12 cellular contexts compared by ENCODE assay signal in genomic region chr4:113539408-113539807, GRCh38.
DNase-seq lines count a peak whose midpoint lies in the region; ATAC-seq and TF ChIP-seq lines count a peak whose summit lies in the region.
"Had no signal": no experiment of that assay in that cellular context is flagged by ENCODE, and none has a peak within 500 bp of the region (broad histone marks: within the 10 kb centered on the region; RNA-seq: fewer than 3 reads in every experiment).

No MANE protein-coding gene starts in this region.

- TF ChIP-seq CTCF in osteoblast (IDR thresholded peaks at IDR 0.05; ENCODE audit: extremely low read depth, low read depth, low read length) (no peak), ascending aorta (IDR thresholded peaks at IDR 0.05) (no peak), A673 (conservative IDR thresholded peaks at IDR 0.05; ENCODE audit: low read depth, low read length) (no peak)

- no peak for DNase-seq in activated CD4-positive, alpha-beta T cell treated with anti-CD3 and anti-CD28 coated beads, Interleukin-2, amount 10 ng/mL, durations not matched to agents 24 days and 14 days
- no peak for DNase-seq in activated CD4-positive, alpha-beta T cell treated with anti-CD3 and anti-CD28 coated beads, Interleukin-2, amount 50 U/mL, for 4 hours
- peak; percentile 2 for DNase-seq in T1000 (lab: John Stamatoyannopoulos, UW)
- DNase-seq in osteoblast (ENCODE audit: insufficient read length, low spot score, missing footprints), result peak; percentile 22
- no peak for DNase-seq in ascending aorta (ENCODE audit: low spot score in 2 of 2)
- no peak for DNase-seq in A673 (ENCODE audit: low spot score)
- DNase-seq in NCI-H187 treated with DMSO at 0.1 percent for 48 hours (lab: John Stamatoyannopoulos, UW), result no peak
- DNase-seq: naive B cell, NCI-H1105 had no signal

- H3K4me2 ChIP-seq in osteoblast (ENCODE audit: insufficient read depth, low read length), result no peak overlapping the region
- H3K4me2 ChIP-seq: GM23338 had no signal

- H3K36me3 ChIP-seq in osteoblast (ENCODE audit: insufficient read depth, low read length), result peaks cover 5% of the 10 kb centered on the region
- H3K36me3 ChIP-seq in ascending aorta, result no peaks in the 10 kb centered on the region
- H3K36me3 ChIP-seq in A673 (ENCODE audit: insufficient read depth, low read length, poor library complexity, severe bottlenecking), result no peaks in the 10 kb centered on the region

- intact Hi-C loops in activated CD4-positive, alpha-beta T cell treated with anti-CD3 and anti-CD28 coated beads, Interleukin-2, amount 10 ng/mL, durations not matched to agents 24 days and 14 days (cut with micrococcal nuclease), result loop anchor here (1.0 kb wide), 6 partner anchors 8 to 144 kb away; no protein-coding TSS in a partner anchor
- intact Hi-C loops in ascending aorta (cut with DNase I) (no loop called here), A673 (cut with micrococcal nuclease; ENCODE audit: unreplicated experiment) (no loop called here)

- H3K9me3 ChIP-seq in osteoblast (ENCODE audit: low read depth, low read length) (no peaks in the 10 kb centered on the region), ascending aorta (no peaks in the 10 kb centered on the region), A673 (ENCODE audit: low read depth, low read length, poor library complexity, severe bottlenecking) (no peaks in the 10 kb centered on the region)

- peaks cover 36% of the 10 kb centered on the region for H3K36me3 Mint-ChIP-seq in activated CD4-positive, alpha-beta T cell treated with anti-CD3 and anti-CD28 coated beads, Interleukin-2, amount 10 ng/mL, durations not matched to agents 24 days and 14 days (ENCODE audit: low read depth)

- H3K4me1 ChIP-seq in osteoblast (ENCODE audit: insufficient read depth, low read length), result peaks cover 32% of the 10 kb centered on the region
- H3K4me1 ChIP-seq in ascending aorta, result peaks cover 0 to 11% of the 10 kb centered on the region in 2 donors
- H3K4me1 ChIP-seq in A673 (ENCODE audit: insufficient read depth, low read length, poor library complexity, severe bottlenecking), result no peaks in the 10 kb centered on the region

- H4K20me1 ChIP-seq in osteoblast (ENCODE audit: insufficient read depth, low read length), result no peaks in the 10 kb centered on the region

- peak overlapping the region; percentile 27 for H3K27ac ChIP-seq in osteoblast (ENCODE audit: low read depth, low read length)
- peak overlapping the region in 1 of 2 donors; percentile 34 for H3K27ac ChIP-seq in ascending aorta
- no peak overlapping the region for H3K27ac ChIP-seq in A673 (ENCODE audit: low read depth, low read length, poor library complexity, severe bottlenecking)
- H3K27ac ChIP-seq: VCaP had no signal

- H3K4me3 ChIP-seq in osteoblast (ENCODE audit: insufficient read depth, low read length) (no peak overlapping the region), ascending aorta (no peak overlapping the region), A673 (ENCODE audit: low read depth, low read length, poor library complexity, severe bottlenecking) (no peak overlapping the region)
- H3K4me3 ChIP-seq: GM23338 had no signal

- peaks cover 30% of the 10 kb centered on the region for H3K4me1 Mint-ChIP-seq in activated CD4-positive, alpha-beta T cell treated with anti-CD3 and anti-CD28 coated beads, Interleukin-2, amount 10 ng/mL, durations not matched to agents 24 days and 14 days
- H3K4me1 Mint-ChIP-seq: GM23338 had no signal

- H3K27ac Mint-ChIP-seq in activated CD4-positive, alpha-beta T cell treated with anti-CD3 and anti-CD28 coated beads, Interleukin-2, amount 10 ng/mL, durations not matched to agents 24 days and 14 days, result peak overlapping the region; percentile 79
- H3K27ac Mint-ChIP-seq: GM23338 had no signal

- no peak overlapping the region for H2AFZ ChIP-seq in osteoblast (ENCODE audit: low read length)
- H2AFZ ChIP-seq: GM23338 had no signal

- no TSS peak for BruUV-seq in A673 (replicated peaks; lab: Mats Ljungman, UMichigan)

- peak; percentile 61 for ATAC-seq in HG02571 (IDR thresholded peaks at IDR 0.05; ENCODE audit: unreplicated experiment)
- ATAC-seq: GM23338 had no signal

- H3K27me3 ChIP-seq in osteoblast (ENCODE audit: insufficient read depth, low read length) (no peaks in the 10 kb centered on the region), ascending aorta (no peaks in the 10 kb centered on the region), A673 (replicated peaks; ENCODE audit: insufficient read depth, low read depth, low read length, poor library complexity) (no peaks in the 10 kb centered on the region)

- CTCF ChIA-PET in A673 (lab: Charles Lee), result no interaction called here

- no peaks in the 10 kb centered on the region for H3K27me3 Mint-ChIP-seq in activated CD4-positive, alpha-beta T cell treated with anti-CD3 and anti-CD28 coated beads, Interleukin-2, amount 10 ng/mL, durations not matched to agents 24 days and 14 days
- H3K27me3 Mint-ChIP-seq: naive B cell had no signal

- peaks cover 3% of the 10 kb centered on the region for H3K9me3 Mint-ChIP-seq in activated CD4-positive, alpha-beta T cell treated with anti-CD3 and anti-CD28 coated beads, Interleukin-2, amount 10 ng/mL, durations not matched to agents 24 days and 14 days
- H3K9me3 Mint-ChIP-seq: GM23338, naive B cell had no signal

- peak overlapping the region; percentile 9 for H3K4me3 Mint-ChIP-seq in activated CD4-positive, alpha-beta T cell treated with anti-CD3 and anti-CD28 coated beads, Interleukin-2, amount 10 ng/mL, durations not matched to agents 24 days and 14 days
- H3K4me3 Mint-ChIP-seq: GM23338, naive B cell had no signal

- H3K79me2 ChIP-seq in osteoblast (ENCODE audit: insufficient read depth, low read length), result peaks cover 3% of the 10 kb centered on the region

- POLR2A ChIA-PET in A673 (lab: Charles Lee; ENCODE audit: low non-redundant PET), result no interaction called here

Comparison
In these comparisons a context has a peak if more than half of its experiments do, and no peak if none do; other contexts are left out.
1. DNase-seq: peak in T1000 (single experiment) and osteoblast (single experiment); none in activated CD4-positive, alpha-beta T cell treated with anti-CD3 and anti-CD28 coated beads, Interleukin-2, amount 10 ng/mL, durations not matched to agents 24 days and 14 days (single experiment), activated CD4-positive, alpha-beta T cell treated with anti-CD3 and anti-CD28 coated beads, Interleukin-2, amount 50 U/mL, for 4 hours (0 of 2), ascending aorta (0 of 2), A673 (single experiment) and NCI-H187 treated with DMSO at 0.1 percent for 48 hours (single experiment).